In the genomic region with DNA sequence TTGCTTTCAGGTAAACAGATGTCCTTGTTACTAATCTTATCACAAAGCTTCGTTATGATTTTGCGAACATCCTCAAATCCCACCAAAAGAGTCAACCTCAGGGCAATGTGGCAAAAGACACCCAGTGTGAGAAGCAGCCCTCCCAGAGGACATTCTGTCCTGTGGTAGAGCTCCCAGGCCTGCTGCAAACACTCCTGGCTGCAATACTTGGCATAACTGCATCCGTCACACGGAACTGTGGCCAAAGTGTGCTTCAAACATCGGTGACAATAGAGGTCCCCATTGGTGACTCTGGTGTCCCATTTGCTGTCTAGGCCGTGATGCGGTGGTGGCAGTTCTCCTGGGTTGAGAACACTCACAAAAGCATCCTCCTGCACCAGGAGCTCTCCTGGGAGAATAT, we compare ENCODE assay signal across 28 cellular contexts. TPM values are rescaled to one million over a fixed set of nuclear protein-coding genes. Genes with fewer than 3 reads are reported as not detected.
"Had no signal": no experiment of that assay in that cellular context is flagged by ENCODE, and none has a peak within 500 bp of the region (broad histone marks: within the 10 kb centered on the region; RNA-seq: fewer than 3 reads in every experiment).

No MANE protein-coding gene starts in this region.

- H3K27ac ChIP-seq: breast epithelium, esophagus squamous epithelium, gastroesophageal sphincter, pancreas, testis, vagina had no signal

- H3K4me1 Mint-ChIP-seq: endodermal cell, WTC11 had no signal

- H3K27me3 ChIP-seq: breast epithelium, esophagus squamous epithelium, gastroesophageal sphincter, pancreas, testis, vagina had no signal

- H3K4me3 ChIP-seq: breast epithelium, esophagus squamous epithelium, gastroesophageal sphincter, pancreas, smooth muscle cell, testis, vagina had no signal

- H3K27me3 Mint-ChIP-seq: activated naive CD8-positive, alpha-beta T cell treated with anti-CD3 and anti-CD28 coated beads for 36 hours; memory B cell; stimulated activated naive B cell treated with anti-CD40 and anti-IgM and Interleukin-4, amounts not matched to agents 10 μg/mL and 1 μg/mL and 100 μg/mL, for 72 hours had no signal

- H3K36me3 ChIP-seq: breast epithelium had no signal

- DNase-seq: activated CD4-positive, alpha-beta T cell treated with anti-CD3 and anti-CD28 coated beads, Interleukin-2, amount 50 U/mL, for 4 hours; activated CD8-positive, alpha-beta memory T cell treated with anti-CD3 and anti-CD28 coated beads for 24 hours; activated CD8-positive, alpha-beta memory T cell treated with anti-CD3 and anti-CD28 coated beads, Interleukin-2, amount 50 U/mL, for 48 hours; activated naive CD4-positive, alpha-beta T cell treated with Interleukin-2 at 50 U/mL for 16 hours; activated naive CD8-positive, alpha-beta T cell treated with anti-CD3 and anti-CD28 coated beads for 36 hours; activated T-cell treated with anti-CD3 and anti-CD28 coated beads, Interleukin-2, amount 50 U/mL, for 48 hours; cerebellar nuclear complex; cortex of kidney; endodermal cell; esophagus squamous epithelium; immature natural killer cell; stimulated activated CD4-positive, alpha-beta T cell treated with anti-CD3 and anti-CD28 coated beads, Interleukin-2, amount 100 ng/mL, for 48 hours; stimulated activated CD8-positive, alpha-beta memory T cell treated with anti-CD3 and anti-CD28 coated beads, Interleukin-4, amount 100 ng/mL, for 48 hours; stimulated activated naive B cell treated with anti-CD40 and anti-IgM and Interleukin-4, amounts not matched to agents 10 μg/mL and 1 μg/mL and 100 μg/mL, for 72 hours; T-helper 9 cell; testis; trophoblast cell had no signal

- H3K9me3 Mint-ChIP-seq: activated naive CD8-positive, alpha-beta T cell treated with anti-CD3 and anti-CD28 coated beads for 36 hours; endodermal cell; immature natural killer cell; memory B cell; nephron; stimulated activated naive B cell treated with anti-CD40 and anti-IgM and Interleukin-4, amounts not matched to agents 10 μg/mL and 1 μg/mL and 100 μg/mL, for 72 hours; WTC11 had no signal

- H3K27ac Mint-ChIP-seq: activated naive CD8-positive, alpha-beta T cell treated with anti-CD3 and anti-CD28 coated beads for 36 hours; endodermal cell; immature natural killer cell; memory B cell; nephron; stimulated activated naive B cell treated with anti-CD40 and anti-IgM and Interleukin-4, amounts not matched to agents 10 μg/mL and 1 μg/mL and 100 μg/mL, for 72 hours; WTC11 had no signal

- H3K4me1 ChIP-seq: breast epithelium, pancreas, vagina had no signal

- H3K9me3 ChIP-seq: breast epithelium, esophagus squamous epithelium, gastroesophageal sphincter, pancreas, testis, vagina had no signal

- H3K4me3 Mint-ChIP-seq: activated naive CD8-positive, alpha-beta T cell treated with anti-CD3 and anti-CD28 coated beads for 36 hours; endodermal cell; immature natural killer cell; memory B cell; nephron; stimulated activated naive B cell treated with anti-CD40 and anti-IgM and Interleukin-4, amounts not matched to agents 10 μg/mL and 1 μg/mL and 100 μg/mL, for 72 hours; WTC11 had no signal

- ATAC-seq: gastroesophageal sphincter; sciatic nerve; stimulated activated naive B cell treated with anti-CD40 and anti-IgM and Interleukin-4, amounts not matched to agents 10 μg/mL and 1 μg/mL and 100 μg/mL, for 72 hours; WTC11 had no signal

RNA-seq across cellular contexts. Expression of gene SERPINF1, which starts 38.4 kb away (rescaled TPM):
- total RNA-seq: T-helper 1 cell treated with Interleukin-12 subunit alpha and Interleukin-12 subunit beta and Interleukin-4 antibody, amounts not matched to agents 30 ng/mL and 1 ng/mL, for 36 hours had no signal

RNA-seq across cellular contexts. Expression of gene SERPINF2, which starts 57.6 kb away (rescaled TPM):
- total RNA-seq: pulmonary artery endothelial cell had no signal
